ENCODE assay signal across 10 cellular contexts in the genomic region with DNA sequence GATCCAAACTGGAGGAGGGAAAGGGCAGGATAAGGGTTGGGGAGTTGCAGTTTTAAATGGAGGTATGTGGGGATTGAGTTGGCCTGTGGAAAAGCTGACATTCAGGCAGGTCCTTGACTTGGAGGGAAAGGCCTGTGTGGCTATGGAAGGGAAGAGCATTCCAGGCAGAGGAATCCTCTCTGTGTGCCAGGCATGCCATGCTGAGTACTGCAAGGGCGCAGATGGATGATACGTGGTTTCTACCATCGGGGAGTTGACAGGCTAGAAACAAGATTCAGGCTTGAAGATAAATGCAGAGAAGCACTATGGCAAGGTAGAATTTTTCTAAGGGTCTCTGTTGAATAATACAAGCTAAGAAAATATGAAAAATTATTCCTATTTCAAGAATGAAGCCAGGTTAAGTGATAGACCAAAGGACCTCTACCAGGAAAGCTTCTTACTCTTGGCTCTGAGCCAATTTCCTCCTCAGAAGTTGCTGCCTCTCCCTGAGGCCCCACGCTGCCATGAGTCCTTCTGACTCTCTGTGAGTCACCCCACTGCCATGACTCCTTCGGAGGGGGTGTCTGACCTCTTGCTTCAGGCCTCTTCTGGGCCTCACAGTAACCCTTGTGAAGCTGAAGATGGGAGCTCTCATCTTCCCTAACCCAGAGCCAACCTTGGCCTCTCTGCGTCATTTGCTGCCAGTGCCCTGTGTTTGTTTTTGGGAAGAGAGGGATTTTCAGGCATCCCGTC.
DNase-seq lines count a peak whose midpoint lies in the region; ATAC-seq and TF ChIP-seq lines count a peak whose summit lies in the region.
"Had no signal": no experiment of that assay in that cellular context is flagged by ENCODE, and none has a peak within 500 bp of the region (broad histone marks: within the 10 kb centered on the region; RNA-seq: fewer than 3 reads in every experiment).

No MANE protein-coding gene starts in this region.

- no peaks in the 10 kb centered on the region for H3K36me3 ChIP-seq in mucosa of descending colon (ENCODE audit: low read depth)

- ATAC-seq in mucosa of descending colon = peak; percentile 73
- no peak for ATAC-seq in GM21423 (IDR thresholded peaks at IDR 0.05; ENCODE audit: unreplicated experiment)

- peaks cover 3 to 13% (median 4%) of the 10 kb centered on the region in 3 donors for H3K36me3 Mint-ChIP-seq in immature natural killer cell

- peak; percentile 74 for DNase-seq in DMS53 (lab: John Stamatoyannopoulos, UW)
- DNase-seq in Kasumi-1 (lab: John Stamatoyannopoulos, UW) = peak; percentile 31 to 38
- DNase-seq in brain pericyte (ENCODE audit: low read depth, low spot score) = peak; percentile 65
- no peak for DNase-seq in mucosa of descending colon
- no peak for DNase-seq in head of caudate nucleus
- no peak for DNase-seq in NCI-H1048 (lab: John Stamatoyannopoulos, UW)
- DNase-seq in immature natural killer cell = no peak
- DNase-seq: activated T-cell treated with anti-CD3 and anti-CD28 coated beads, Interleukin-2, amount 50 U/mL, for 4 hours; NCI-H1105 had no signal

- H3K4me3 Mint-ChIP-seq in immature natural killer cell = no peak overlapping the region
- H3K4me3 Mint-ChIP-seq: activated T-cell treated with anti-CD3 and anti-CD28 coated beads, Interleukin-2, amount 50 U/mL, for 4 hours had no signal

- H3K4me1 Mint-ChIP-seq in immature natural killer cell = no peaks in the 10 kb centered on the region

- no peaks in the 10 kb centered on the region for H3K4me1 ChIP-seq in mucosa of descending colon (ENCODE audit: low read depth)

- intact Hi-C loops in mucosa of descending colon (cut with DNase I, micrococcal nuclease) = no loop called here
- intact Hi-C loops in head of caudate nucleus (cut with DNase I) = no loop called here

- H3K9me3 ChIP-seq in mucosa of descending colon = no peaks in the 10 kb centered on the region

- no peak for TF ChIP-seq CTCF in mucosa of descending colon (IDR thresholded peaks at IDR 0.05)

- no peak overlapping the region for H3K4me3 ChIP-seq in mucosa of descending colon

- peaks cover 0 to 2% (median 1%) of the 10 kb centered on the region in 3 donors for H3K27me3 Mint-ChIP-seq in immature natural killer cell (ENCODE audit: low read depth in 3 of 3)

- H3K27ac Mint-ChIP-seq in immature natural killer cell = no peak overlapping the region

- H3K9me3 Mint-ChIP-seq in immature natural killer cell = no peaks in the 10 kb centered on the region
- H3K9me3 Mint-ChIP-seq: activated T-cell treated with anti-CD3 and anti-CD28 coated beads, Interleukin-2, amount 50 U/mL, for 4 hours had no signal

Comparison
In these comparisons a context has a peak if more than half of its experiments do, and no peak if none do; other contexts are left out.
1. DNase-seq: peak in DMS53 (single experiment), Kasumi-1 (2 of 2) and brain pericyte (single experiment); none in mucosa of descending colon (0 of 3), head of caudate nucleus (0 of 42), NCI-H1048 (single experiment) and immature natural killer cell (0 of 3).